In genomic region chr14:105029402-105029801, GRCh38 we compare ENCODE assay signal across 1 cellular context.
TF ChIP-seq lines count a peak whose summit lies in the region.

No MANE protein-coding gene starts in this region.

TF ChIP-seq in IMR-90, 13 proteins besides CTCF, POLR2A, EP300 and RAD21:
- TF ChIP-seq USF2 (IDR thresholded peaks at IDR 0.05; ENCODE audit: low read depth, low read length): no peak
